In genomic region chr7:116671681-116672595, GRCh38 we compare ENCODE assay signal across 8 cellular contexts. TPM values are rescaled to one million over a fixed set of nuclear protein-coding genes. Genes with fewer than 3 reads are reported as not detected.
DNase-seq lines count a peak whose midpoint lies in the region; ATAC-seq and TF ChIP-seq lines count a peak whose summit lies in the region.

TSS of gene MET (plus strand) at chr7:116672196. CDS start at chr7:116699085, 26,889 bp downstream.

- TF ChIP-seq CTCF in GM12864 (IDR thresholded peaks at IDR 0.05; ENCODE audit: low read depth, low read length, missing control alignments) (peak; percentile 56), smooth muscle cell (IDR thresholded peaks at IDR 0.05; ENCODE audit: borderline replicate concordance, insufficient read depth, poor library complexity, severe bottlenecking) (peak; percentile 34)

- peak within 1 kb of the TSS; percentile 36 for H3K27ac ChIP-seq in smooth muscle cell (ENCODE audit: low read depth)

- no peaks in the 10 kb centered on the region for H3K79me2 ChIP-seq in smooth muscle cell (ENCODE audit: low read depth)

- peak; percentile 86 for ATAC-seq in GM21825 (IDR thresholded peaks at IDR 0.05; ENCODE audit: unreplicated experiment)
- ATAC-seq in SK-N-SH treated with all-trans-retinoic acid at 6 μM for 48 hours, result peak; percentile 88
- ATAC-seq in central memory CD8-positive, alpha-beta T cell (replicated peaks; ENCODE audit: extremely low read depth, poor library complexity, severe bottlenecking), result peak; percentile 19

- H3K27me3 ChIP-seq in smooth muscle cell (ENCODE audit: low read depth), result peaks cover 51% of the 10 kb centered on the region

- no peaks in the 10 kb centered on the region for H3F3A ChIP-seq in smooth muscle cell (ENCODE audit: low read depth)

- peak within 1 kb of the TSS; percentile 89 for H2AFZ ChIP-seq in smooth muscle cell (ENCODE audit: low read depth)

- WGBS in smooth muscle cell (ENCODE audit: low lambda C conversion rate), result 3% methylated on average over 81 of the region's 101 CpGs

- no peaks in the 10 kb centered on the region for H3K36me3 Mint-ChIP-seq in central memory CD8-positive, alpha-beta T cell (ENCODE audit: insufficient read depth)

- peaks cover 7% of the 10 kb centered on the region for H3K4me1 ChIP-seq in smooth muscle cell (ENCODE audit: low read depth)

- H3K27ac Mint-ChIP-seq in central memory CD8-positive, alpha-beta T cell (ENCODE audit: low read depth), result no peak within 1 kb of the TSS

- H3K27me3 Mint-ChIP-seq in central memory CD8-positive, alpha-beta T cell, result peaks cover 28% of the 10 kb centered on the region

- H3K4me1 Mint-ChIP-seq in central memory CD8-positive, alpha-beta T cell, result peaks cover 5% of the 10 kb centered on the region

- peak within 1 kb of the TSS; percentile 98 for H3K4me2 ChIP-seq in smooth muscle cell

- H4K20me1 ChIP-seq in smooth muscle cell (ENCODE audit: low read depth), result no peaks in the 10 kb centered on the region

- no peaks in the 10 kb centered on the region for H3K9me3 ChIP-seq in smooth muscle cell (replicated peaks; ENCODE audit: low read depth)

- in situ Hi-C loops in KBM-7 (cut with MboI; ENCODE audit: low pct_unique_long_range_greater_than_20kb, low sequenced_read_pairs), result no loop called here

- no peaks in the 10 kb centered on the region for H3K9me3 Mint-ChIP-seq in central memory CD8-positive, alpha-beta T cell

- H3K9ac ChIP-seq in smooth muscle cell (ENCODE audit: low read depth), result peak within 1 kb of the TSS; percentile 79

- no peaks in the 10 kb centered on the region for H3K36me3 ChIP-seq in smooth muscle cell (ENCODE audit: low read depth)

- DNase-seq in GM12864 (ENCODE audit: low read depth), result peak; percentile 24
- DNase-seq in KBM-7, result peak; percentile 57
- no peak for DNase-seq in central memory CD8-positive, alpha-beta T cell (ENCODE audit: low spot score in 2 of 2)
- peak; percentile 81 for DNase-seq in iris pigment epithelial cell (ENCODE audit: low read depth)
- peak; percentile 19 for DNase-seq in smooth muscle cell (lab: John Stamatoyannopoulos, UW; ENCODE audit: unreplicated experiment)
- DNase-seq in GDM1 (lab: John Stamatoyannopoulos, UW), result no peak

- H3K4me3 ChIP-seq in GM12864 (ENCODE audit: low read depth, low read length) (peak within 1 kb of the TSS; percentile 54), smooth muscle cell (peak within 1 kb of the TSS; percentile 69)

- peak within 1 kb of the TSS; percentile 67 for H3K4me3 Mint-ChIP-seq in central memory CD8-positive, alpha-beta T cell

TF ChIP-seq in SK-N-SH treated with all-trans-retinoic acid at 6 μM for 48 hours, 23 proteins besides CTCF, POLR2A, EP300 and RAD21:
- no peak for TF ChIP-seq TCF4 (CRISPR knock-in tag; IDR thresholded peaks at IDR 0.05; ENCODE audit: borderline replicate concordance)
- TF ChIP-seq ZFP3 (CRISPR knock-in tag; IDR thresholded peaks at IDR 0.05), result no peak
- no peak for TF ChIP-seq ISL1 (CRISPR knock-in tag; IDR thresholded peaks at IDR 0.05)
- TF ChIP-seq TOX (CRISPR knock-in tag; IDR thresholded peaks at IDR 0.05; ENCODE audit: borderline replicate concordance), result no peak
- no peak for TF ChIP-seq RARB (CRISPR knock-in tag; IDR thresholded peaks at IDR 0.05)
- no peak for TF ChIP-seq BACH2 (CRISPR knock-in tag; IDR thresholded peaks at IDR 0.05; ENCODE audit: borderline replicate concordance)
- no peak for TF ChIP-seq SNAI2 (CRISPR knock-in tag; IDR thresholded peaks at IDR 0.05)
- no peak for TF ChIP-seq CSRNP3 (CRISPR knock-in tag; IDR thresholded peaks at IDR 0.05)
- TF ChIP-seq POU6F1 (CRISPR knock-in tag; IDR thresholded peaks at IDR 0.05; ENCODE audit: borderline replicate concordance, low read depth), result no peak
- no peak for TF ChIP-seq ESRRG (CRISPR knock-in tag; IDR thresholded peaks at IDR 0.05)
- no peak for TF ChIP-seq OSR1 (CRISPR knock-in tag; IDR thresholded peaks at IDR 0.05)
- no peak for TF ChIP-seq PPARA (CRISPR knock-in tag; IDR thresholded peaks at IDR 0.05; ENCODE audit: borderline replicate concordance)
- no peak for TF ChIP-seq ZNF70 (CRISPR knock-in tag; IDR thresholded peaks at IDR 0.05)
- TF ChIP-seq GLIS3 (CRISPR knock-in tag; IDR thresholded peaks at IDR 0.05), result no peak
- TF ChIP-seq ZNF565 (CRISPR knock-in tag; conservative IDR thresholded peaks at IDR 0.05; ENCODE audit: low read depth), result no peak

RNA-seq across cellular contexts. Expression of gene MET, which starts in this region (rescaled TPM):
- total RNA-seq in smooth muscle cell, result 12.0 and 12.8 TPM in 2 replicates
- 1.2 and 5.2 TPM in 2 replicates for polyA plus RNA-seq in smooth muscle cell

Comparison
In these comparisons a context has a peak if more than half of its experiments do, and no peak if none do; other contexts are left out.
1. DNase-seq: peak in GM12864 (single experiment), KBM-7 (single experiment), iris pigment epithelial cell (single experiment) and smooth muscle cell (single experiment); none in central memory CD8-positive, alpha-beta T cell (0 of 2) and GDM1 (single experiment).
2. ATAC-seq: peak in every context shown above with its lines; median percentile 88 in SK-N-SH treated with all-trans-retinoic acid at 6 μM for 48 hours; 86 in GM21825; 19 in central memory CD8-positive, alpha-beta T cell.